In the genomic region with DNA sequence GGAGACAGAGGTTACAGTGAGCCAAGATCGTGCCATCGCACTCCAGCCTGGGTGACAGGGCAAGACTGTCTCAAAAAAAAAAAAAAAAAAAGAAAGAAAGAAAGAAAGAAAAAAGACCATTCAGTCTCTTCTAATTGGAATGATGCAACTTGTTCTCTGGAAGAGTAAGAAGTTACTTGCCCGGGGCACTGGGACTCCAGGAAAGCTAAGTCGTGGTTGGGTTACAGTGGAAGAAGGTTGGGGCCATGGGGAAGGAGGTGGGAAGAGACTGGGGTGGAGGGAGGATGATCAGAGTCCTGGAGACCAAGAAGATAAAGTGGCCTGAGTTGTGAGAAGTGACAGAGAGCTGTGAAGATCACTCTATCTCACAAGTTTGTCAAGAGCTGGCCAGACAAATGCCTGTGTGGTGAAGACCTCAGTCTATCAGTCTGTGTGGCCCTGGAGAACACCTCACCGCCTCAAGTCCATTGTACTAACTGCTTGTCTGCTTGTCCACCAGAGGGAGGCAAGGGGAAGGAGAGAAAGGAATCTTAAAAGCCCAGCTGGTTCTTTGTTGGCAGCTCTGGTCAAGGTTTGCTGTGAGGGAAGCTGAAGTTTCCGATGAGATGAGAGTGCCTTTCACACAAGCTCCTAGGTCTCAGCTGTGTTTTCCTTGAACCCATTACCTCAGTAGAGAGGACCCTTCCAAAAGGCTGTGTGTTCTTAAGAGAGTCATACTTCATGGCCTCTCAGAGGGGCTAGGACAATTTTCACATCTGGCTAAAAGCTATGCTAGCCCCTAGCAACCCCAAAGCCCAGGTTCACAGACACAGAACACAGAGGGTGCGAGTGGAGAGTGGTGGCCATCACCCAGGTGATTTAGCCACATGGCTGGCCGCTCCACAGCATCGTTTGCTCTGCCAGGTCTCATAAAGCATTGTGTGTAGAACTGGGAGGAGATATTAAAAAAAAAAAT, we compare ENCODE assay signal across 8 cellular contexts.
DNase-seq lines count a peak whose midpoint lies in the region; ATAC-seq and TF ChIP-seq lines count a peak whose summit lies in the region.

No MANE protein-coding gene starts in this region.

- H3K9ac ChIP-seq in OCI-LY3 (ENCODE audit: low read length) = no peak overlapping the region

- no peaks in the 10 kb centered on the region for H3K36me3 Mint-ChIP-seq in endothelial cell (ENCODE audit: low read depth, unreplicated experiment)
- H3K36me3 Mint-ChIP-seq in activated T-helper 1 cell treated with anti-CD3 and anti-CD28 coated beads, Interleukin-12 subunit alpha, Interleukin-12 subunit beta, Interleukin-2, Interleukin-4 antibody, amounts not matched to agents 30 ng/mL and 10 ng/mL and 1 ng/mL, durations not matched to agents 14 hours and 24 hours and 36 hours (ENCODE audit: low read depth) = no peaks in the 10 kb centered on the region

- no peak overlapping the region for H2AFZ ChIP-seq in OCI-LY3 (ENCODE audit: low read depth, low read length)

- intact Hi-C loops in mucosa of descending colon (cut with DNase I, micrococcal nuclease) = no loop called here
- intact Hi-C loops in activated T-helper 1 cell treated with anti-CD3 and anti-CD28 coated beads, Interleukin-12 subunit alpha, Interleukin-12 subunit beta, Interleukin-2, Interleukin-4 antibody, amounts not matched to agents 30 ng/mL and 10 ng/mL and 1 ng/mL, durations not matched to agents 14 hours and 24 hours and 36 hours (cut with micrococcal nuclease) = loop anchor here (5.0 kb wide), 1 partner anchor 134 kb away; no protein-coding TSS in a partner anchor

- no peak overlapping the region for H3K27ac Mint-ChIP-seq in endothelial cell (ENCODE audit: unreplicated experiment)
- H3K27ac Mint-ChIP-seq in activated T-helper 1 cell treated with anti-CD3 and anti-CD28 coated beads, Interleukin-12 subunit alpha, Interleukin-12 subunit beta, Interleukin-2, Interleukin-4 antibody, amounts not matched to agents 30 ng/mL and 10 ng/mL and 1 ng/mL, durations not matched to agents 14 hours and 24 hours and 36 hours = no peak overlapping the region

- DNase-seq in EH (ENCODE audit: low read depth) (peak; percentile 86), endothelial cell (ENCODE audit: low spot score) (peak; percentile 37), mucosa of descending colon (peak in 1 of 3 donors; percentile 23), ecto neural progenitor cell (ENCODE audit: low spot score) (no peak)
- no peak for DNase-seq in activated T-helper 1 cell treated with anti-CD3 and anti-CD28 coated beads, Interleukin-12 subunit alpha, Interleukin-12 subunit beta, Interleukin-2, Interleukin-4 antibody, amounts not matched to agents 30 ng/mL and 10 ng/mL and 1 ng/mL, durations not matched to agents 14 hours and 24 hours and 36 hours (ENCODE audit: low spot score)

- H3K9me3 ChIP-seq in OCI-LY3 (ENCODE audit: insufficient read depth, low read length) = no peaks in the 10 kb centered on the region
- no peaks in the 10 kb centered on the region for H3K9me3 ChIP-seq in mucosa of descending colon

- peak; percentile 23; the same call in 1 of the 2 replicates for TF ChIP-seq CTCF in OCI-LY3 (IDR thresholded peaks at IDR 0.05; ENCODE audit: low read depth, low read length)
- no peak for TF ChIP-seq CTCF in endothelial cell (IDR thresholded peaks at IDR 0.05; ENCODE audit: unreplicated experiment)
- no peak for TF ChIP-seq CTCF in mucosa of descending colon (IDR thresholded peaks at IDR 0.05)

- no peak overlapping the region for H3K4me3 ChIP-seq in OCI-LY3 (ENCODE audit: low read length)
- no peak overlapping the region for H3K4me3 ChIP-seq in mucosa of descending colon

- no peaks in the 10 kb centered on the region for H4K20me1 ChIP-seq in OCI-LY3 (ENCODE audit: insufficient read depth, low read length)

- H3K27me3 Mint-ChIP-seq in endothelial cell (ENCODE audit: unreplicated experiment) = no peaks in the 10 kb centered on the region
- no peaks in the 10 kb centered on the region for H3K27me3 Mint-ChIP-seq in activated T-helper 1 cell treated with anti-CD3 and anti-CD28 coated beads, Interleukin-12 subunit alpha, Interleukin-12 subunit beta, Interleukin-2, Interleukin-4 antibody, amounts not matched to agents 30 ng/mL and 10 ng/mL and 1 ng/mL, durations not matched to agents 14 hours and 24 hours and 36 hours (ENCODE audit: insufficient read depth)

- H3K36me3 ChIP-seq in OCI-LY3 (replicated peaks; ENCODE audit: low read depth, low read length) = no peaks in the 10 kb centered on the region
- no peaks in the 10 kb centered on the region for H3K36me3 ChIP-seq in mucosa of descending colon (ENCODE audit: low read depth)

- H3K27me3 ChIP-seq in OCI-LY3 (ENCODE audit: low read depth, low read length) = peaks cover 5% of the 10 kb centered on the region; the same call in 1 of the 2 replicates

- H3K9me3 Mint-ChIP-seq in endothelial cell (ENCODE audit: unreplicated experiment) = no peaks in the 10 kb centered on the region
- H3K9me3 Mint-ChIP-seq in activated T-helper 1 cell treated with anti-CD3 and anti-CD28 coated beads, Interleukin-12 subunit alpha, Interleukin-12 subunit beta, Interleukin-2, Interleukin-4 antibody, amounts not matched to agents 30 ng/mL and 10 ng/mL and 1 ng/mL, durations not matched to agents 14 hours and 24 hours and 36 hours = no peaks in the 10 kb centered on the region

- no peaks in the 10 kb centered on the region for H3K79me2 ChIP-seq in OCI-LY3 (ENCODE audit: low read length)

- H3K4me3 Mint-ChIP-seq in endothelial cell (ENCODE audit: unreplicated experiment) = no peak overlapping the region
- no peak overlapping the region for H3K4me3 Mint-ChIP-seq in activated T-helper 1 cell treated with anti-CD3 and anti-CD28 coated beads, Interleukin-12 subunit alpha, Interleukin-12 subunit beta, Interleukin-2, Interleukin-4 antibody, amounts not matched to agents 30 ng/mL and 10 ng/mL and 1 ng/mL, durations not matched to agents 14 hours and 24 hours and 36 hours

- ATAC-seq in HG02938 (IDR thresholded peaks at IDR 0.05; ENCODE audit: unreplicated experiment) = peak; percentile 60
- peak; percentile 34 for ATAC-seq in mucosa of descending colon
- no peak for ATAC-seq in GM21825 (IDR thresholded peaks at IDR 0.05; ENCODE audit: unreplicated experiment)

- H3K4me1 Mint-ChIP-seq in endothelial cell (ENCODE audit: unreplicated experiment) = peaks cover 5% of the 10 kb centered on the region
- no peaks in the 10 kb centered on the region for H3K4me1 Mint-ChIP-seq in activated T-helper 1 cell treated with anti-CD3 and anti-CD28 coated beads, Interleukin-12 subunit alpha, Interleukin-12 subunit beta, Interleukin-2, Interleukin-4 antibody, amounts not matched to agents 30 ng/mL and 10 ng/mL and 1 ng/mL, durations not matched to agents 14 hours and 24 hours and 36 hours (ENCODE audit: low read depth)

- no peak overlapping the region for H3K4me2 ChIP-seq in OCI-LY3 (ENCODE audit: low read length)

- no peak overlapping the region for H3K27ac ChIP-seq in OCI-LY3 (ENCODE audit: low read length)

- H3K4me1 ChIP-seq in OCI-LY3 (ENCODE audit: low read length) (no peaks in the 10 kb centered on the region), mucosa of descending colon (ENCODE audit: low read depth) (no peaks in the 10 kb centered on the region)

Comparison
In these comparisons a context has a peak if more than half of its experiments do, and no peak if none do; other contexts are left out.
1. DNase-seq: peak in EH (single experiment) and endothelial cell (single experiment); none in ecto neural progenitor cell (single experiment) and activated T-helper 1 cell treated with anti-CD3 and anti-CD28 coated beads, Interleukin-12 subunit alpha, Interleukin-12 subunit beta, Interleukin-2, Interleukin-4 antibody, amounts not matched to agents 30 ng/mL and 10 ng/mL and 1 ng/mL, durations not matched to agents 14 hours and 24 hours and 36 hours (single experiment).